Comparison of ENCODE assay signal across 1 cellular context in the genomic region with DNA sequence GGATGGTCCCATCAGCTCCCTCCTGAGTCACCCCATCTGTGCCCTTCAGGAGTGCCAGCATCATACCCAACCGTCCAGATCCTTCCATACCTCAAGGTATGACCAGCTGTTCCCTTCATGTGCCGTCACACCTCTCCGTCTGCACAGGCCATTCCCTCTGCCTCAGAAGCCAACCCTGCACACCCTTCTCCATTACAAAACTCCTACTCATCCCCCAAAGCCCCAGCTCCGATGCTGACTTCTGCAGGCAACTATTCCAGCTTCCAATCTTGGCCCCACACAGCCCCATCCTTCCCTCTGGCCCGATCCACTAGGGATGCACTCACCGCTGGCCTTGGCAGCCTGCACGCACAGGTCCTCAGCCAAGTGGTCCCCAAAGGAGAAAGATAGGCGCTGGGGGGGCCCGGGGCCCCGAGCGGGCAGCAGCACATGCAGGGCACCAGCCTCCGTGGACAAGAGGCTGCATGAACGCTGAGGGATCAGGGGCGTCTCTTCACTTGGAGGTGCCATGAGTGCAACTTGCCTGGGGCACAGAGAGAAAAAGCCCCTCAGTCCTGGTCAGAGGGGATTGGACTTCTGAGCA.
A peak's percentile ranks its signal among the peaks of the same experiment; 100 is the strongest.
TF ChIP-seq lines count a peak whose summit lies in the region.

No MANE protein-coding gene starts in this region.

TF ChIP-seq in PFSK-1, 5 proteins besides CTCF, POLR2A, EP300 and RAD21:
- TF ChIP-seq, protein P1, sequence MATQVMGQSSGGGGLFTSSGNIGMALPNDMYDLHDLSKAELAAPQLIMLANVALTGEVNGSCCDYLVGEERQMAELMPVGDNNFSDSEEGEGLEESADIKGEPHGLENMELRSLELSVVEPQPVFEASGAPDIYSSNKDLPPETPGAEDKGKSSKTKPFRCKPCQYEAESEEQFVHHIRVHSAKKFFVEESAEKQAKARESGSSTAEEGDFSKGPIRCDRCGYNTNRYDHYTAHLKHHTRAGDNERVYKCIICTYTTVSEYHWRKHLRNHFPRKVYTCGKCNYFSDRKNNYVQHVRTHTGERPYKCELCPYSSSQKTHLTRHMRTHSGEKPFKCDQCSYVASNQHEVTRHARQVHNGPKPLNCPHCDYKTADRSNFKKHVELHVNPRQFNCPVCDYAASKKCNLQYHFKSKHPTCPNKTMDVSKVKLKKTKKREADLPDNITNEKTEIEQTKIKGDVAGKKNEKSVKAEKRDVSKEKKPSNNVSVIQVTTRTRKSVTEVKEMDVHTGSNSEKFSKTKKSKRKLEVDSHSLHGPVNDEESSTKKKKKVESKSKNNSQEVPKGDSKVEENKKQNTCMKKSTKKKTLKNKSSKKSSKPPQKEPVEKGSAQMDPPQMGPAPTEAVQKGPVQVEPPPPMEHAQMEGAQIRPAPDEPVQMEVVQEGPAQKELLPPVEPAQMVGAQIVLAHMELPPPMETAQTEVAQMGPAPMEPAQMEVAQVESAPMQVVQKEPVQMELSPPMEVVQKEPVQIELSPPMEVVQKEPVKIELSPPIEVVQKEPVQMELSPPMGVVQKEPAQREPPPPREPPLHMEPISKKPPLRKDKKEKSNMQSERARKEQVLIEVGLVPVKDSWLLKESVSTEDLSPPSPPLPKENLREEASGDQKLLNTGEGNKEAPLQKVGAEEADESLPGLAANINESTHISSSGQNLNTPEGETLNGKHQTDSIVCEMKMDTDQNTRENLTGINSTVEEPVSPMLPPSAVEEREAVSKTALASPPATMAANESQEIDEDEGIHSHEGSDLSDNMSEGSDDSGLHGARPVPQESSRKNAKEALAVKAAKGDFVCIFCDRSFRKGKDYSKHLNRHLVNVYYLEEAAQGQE (IDR thresholded peaks at IDR 0.05; ENCODE audit: insufficient read depth in 1 of 2, low read depth in 2 of 2, low read length in 2 of 2), result no peak
- TF ChIP-seq POLR2AphosphoS5 (IDR thresholded peaks at IDR 0.05; ENCODE audit: low read depth, low read length), result 0 out of 2 replicates have a peak, but pooled peaks have one; percentile 27
